24 cellular contexts compared by ENCODE assay signal in the genomic region with DNA sequence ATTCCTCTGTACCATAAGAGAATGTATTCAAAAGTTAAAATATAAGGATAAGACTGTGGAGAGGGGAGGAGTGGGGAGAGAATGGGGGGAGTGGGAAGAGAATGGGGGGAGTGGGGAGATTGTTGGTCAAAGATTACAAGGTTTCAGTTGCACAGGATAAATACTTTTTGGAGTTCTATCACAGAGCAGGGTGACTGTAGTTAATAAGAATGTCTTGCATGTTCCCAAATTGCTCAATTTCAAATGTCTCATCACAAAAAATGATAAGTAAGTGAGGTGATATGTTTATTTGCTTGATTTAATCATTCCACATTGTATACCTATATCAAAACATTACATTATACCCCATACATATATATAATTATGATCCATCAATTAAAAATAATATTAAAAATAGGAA.
"Had no signal": no experiment of that assay in that cellular context is flagged by ENCODE, and none has a peak within 500 bp of the region (broad histone marks: within the 10 kb centered on the region; RNA-seq: fewer than 3 reads in every experiment).

No MANE protein-coding gene starts in this region.

- H2AFZ ChIP-seq: parathyroid adenoma had no signal

- H3K79me2 ChIP-seq: parathyroid adenoma had no signal

- H3K4me3 ChIP-seq: adrenal gland, breast epithelium, heart right ventricle, left lung, lung, smooth muscle cell had no signal

- H3K4me1 ChIP-seq: adrenal gland, breast epithelium, left lung, parathyroid adenoma had no signal

- H3K27me3 ChIP-seq: adrenal gland, breast epithelium, heart right ventricle, left lung had no signal

- ATAC-seq: activated CD4-positive, alpha-beta T cell treated with anti-CD3 and anti-CD28 coated beads for 36 hours; activated naive CD4-positive, alpha-beta T cell treated with anti-CD3 and anti-CD28 coated beads, Interleukin-2, amount 50 U/mL, for 72 hours; activated T-helper 17 cell treated with anti-CD3 and anti-CD28 coated beads, Interleukin-2, amount 50 U/mL, for 72 hours; heart right ventricle; left lung; sciatic nerve; stimulated activated naive B cell treated with anti-CD40 and anti-IgM and Interleukin-4, amounts not matched to agents 10 μg/mL and 1 μg/mL and 100 μg/mL, for 72 hours had no signal

- H3K4me2 ChIP-seq: smooth muscle cell had no signal

- H3K9ac ChIP-seq: parathyroid adenoma had no signal

- H3K27ac ChIP-seq: adrenal gland, breast epithelium, heart right ventricle, left lung, parathyroid adenoma had no signal

- DNase-seq: activated B cell treated with CpG ODN at 0.5 μM for 24 hours; activated CD4-positive, alpha-beta T cell treated with anti-CD3 and anti-CD28 coated beads for 36 hours; activated CD4-positive, alpha-beta T cell treated with anti-CD3 and anti-CD28 coated beads, Interleukin-2, amount 50 U/mL, for 4 hours; activated CD8-positive, alpha-beta memory T cell treated with anti-CD3 and anti-CD28 coated beads for 24 hours; activated CD8-positive, alpha-beta memory T cell treated with anti-CD3 and anti-CD28 coated beads, Interleukin-2, amount 50 U/mL, for 4 hours; activated T-cell treated with anti-CD3 and anti-CD28 coated beads, Interleukin-2, amount 50 U/mL, for 24 hours; adrenal gland; effector CD4-positive, alpha-beta T cell; erythroblast; heart right ventricle; kidney glomerular epithelial cell; left lung; naive B cell; nucleus accumbens; stimulated activated CD4-positive, alpha-beta T cell treated with anti-CD3 and anti-CD28 coated beads, Interleukin-15, amount 100 ng/mL, for 24 hours; stimulated activated CD8-positive, alpha-beta memory T cell treated with anti-CD3 and anti-CD28 coated beads, Interleukin-4, amount 100 ng/mL, for 48 hours; stimulated activated naive B cell treated with anti-CD40 and anti-IgM and Interleukin-4, amounts not matched to agents 10 μg/mL and 1 μg/mL and 100 μg/mL, for 72 hours had no signal

- H3K36me3 ChIP-seq: adrenal gland, breast epithelium, heart right ventricle, left lung had no signal

- H3K9me3 ChIP-seq: adrenal gland, breast epithelium, heart right ventricle, left lung had no signal
